In the genomic region with DNA sequence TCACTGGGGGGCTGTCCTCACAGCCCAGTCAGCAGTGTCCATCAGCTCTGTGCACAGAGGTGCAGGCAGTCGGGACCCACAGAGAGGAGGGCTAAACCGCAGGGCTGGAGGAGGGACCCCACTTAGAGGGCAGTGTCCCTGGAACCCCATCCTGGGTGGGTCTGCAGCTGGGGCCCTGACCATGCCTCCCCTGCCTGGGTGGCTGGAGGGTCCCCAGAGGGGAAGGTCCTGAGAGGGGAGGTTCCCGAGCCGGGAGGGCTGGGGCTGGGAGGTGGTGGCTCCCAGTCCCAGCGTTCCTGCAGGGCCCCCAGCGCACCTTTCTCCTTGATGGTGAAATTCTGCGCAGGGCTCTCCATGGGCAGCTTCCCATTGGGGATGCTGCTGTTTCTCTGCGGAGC, we compare ENCODE assay signal across 1 cellular context.
TF ChIP-seq lines count a peak whose summit lies in the region.

No MANE protein-coding gene starts in this region.

TF ChIP-seq in IMR-90, 13 proteins besides CTCF, POLR2A, EP300 and RAD21:
- TF ChIP-seq MXI1 (IDR thresholded peaks at IDR 0.05; ENCODE audit: borderline replicate concordance, low read depth, low read length) (no peak), MAZ (IDR thresholded peaks at IDR 0.05; ENCODE audit: borderline replicate concordance, low read depth, low read length) (no peak), MAFK (IDR thresholded peaks at IDR 0.05; ENCODE audit: low read depth, low read length) (no peak), FOS (IDR thresholded peaks at IDR 0.05; ENCODE audit: low read depth, low read length) (no peak), RCOR1 (IDR thresholded peaks at IDR 0.05; ENCODE audit: insufficient replicate concordance, low read length) (no peak), NFE2L2 (IDR thresholded peaks at IDR 0.05; ENCODE audit: low read depth, low read length) (no peak), CHD1 (IDR thresholded peaks at IDR 0.05; ENCODE audit: low read depth, low read length) (no peak), SMC3 (IDR thresholded peaks at IDR 0.05; ENCODE audit: low read depth, low read length) (no peak), CEBPB (IDR thresholded peaks at IDR 0.05; ENCODE audit: low read depth, low read length) (no peak), BHLHE40 (IDR thresholded peaks at IDR 0.05; ENCODE audit: low read depth, low read length) (no peak), RFX5 (IDR thresholded peaks at IDR 0.05; ENCODE audit: low read depth, low read length) (no peak)
- TF ChIP-seq, protein P1, sequence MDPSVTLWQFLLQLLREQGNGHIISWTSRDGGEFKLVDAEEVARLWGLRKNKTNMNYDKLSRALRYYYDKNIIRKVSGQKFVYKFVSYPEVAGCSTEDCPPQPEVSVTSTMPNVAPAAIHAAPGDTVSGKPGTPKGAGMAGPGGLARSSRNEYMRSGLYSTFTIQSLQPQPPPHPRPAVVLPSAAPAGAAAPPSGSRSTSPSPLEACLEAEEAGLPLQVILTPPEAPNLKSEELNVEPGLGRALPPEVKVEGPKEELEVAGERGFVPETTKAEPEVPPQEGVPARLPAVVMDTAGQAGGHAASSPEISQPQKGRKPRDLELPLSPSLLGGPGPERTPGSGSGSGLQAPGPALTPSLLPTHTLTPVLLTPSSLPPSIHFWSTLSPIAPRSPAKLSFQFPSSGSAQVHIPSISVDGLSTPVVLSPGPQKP (IDR thresholded peaks at IDR 0.05; ENCODE audit: borderline replicate concordance, low read depth, low read length) = no peak
- TF ChIP-seq, protein P2, sequence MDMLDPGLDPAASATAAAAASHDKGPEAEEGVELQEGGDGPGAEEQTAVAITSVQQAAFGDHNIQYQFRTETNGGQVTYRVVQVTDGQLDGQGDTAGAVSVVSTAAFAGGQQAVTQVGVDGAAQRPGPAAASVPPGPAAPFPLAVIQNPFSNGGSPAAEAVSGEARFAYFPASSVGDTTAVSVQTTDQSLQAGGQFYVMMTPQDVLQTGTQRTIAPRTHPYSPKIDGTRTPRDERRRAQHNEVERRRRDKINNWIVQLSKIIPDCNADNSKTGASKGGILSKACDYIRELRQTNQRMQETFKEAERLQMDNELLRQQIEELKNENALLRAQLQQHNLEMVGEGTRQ (IDR thresholded peaks at IDR 0.05; ENCODE audit: low read depth, low read length) = no peak
